12 cellular contexts compared by ENCODE assay signal in the genomic region with DNA sequence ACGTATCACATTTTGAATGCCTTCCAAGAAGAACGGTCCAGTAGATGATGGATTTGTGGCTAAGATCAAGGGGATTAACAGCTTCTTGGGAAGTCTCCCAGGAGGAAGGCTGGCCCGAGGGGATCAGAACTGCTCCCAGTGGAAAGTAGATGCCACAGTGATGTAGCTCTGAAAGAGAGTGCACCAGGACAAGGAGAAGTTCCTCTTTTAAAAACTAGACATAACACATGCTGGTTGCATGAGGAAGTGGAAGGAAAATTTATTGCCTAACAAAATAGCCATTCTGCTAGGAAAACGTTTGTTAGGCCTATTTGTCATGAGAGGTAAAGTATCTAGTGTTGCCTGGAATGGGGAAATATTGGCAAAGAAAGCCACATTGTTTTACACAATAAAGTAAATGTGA.
DNase-seq lines count a peak whose midpoint lies in the region; ATAC-seq and TF ChIP-seq lines count a peak whose summit lies in the region.
"Had no signal": no experiment of that assay in that cellular context is flagged by ENCODE, and none has a peak within 500 bp of the region (broad histone marks: within the 10 kb centered on the region; RNA-seq: fewer than 3 reads in every experiment).

No MANE protein-coding gene starts in this region.

- TF ChIP-seq CTCF in HFF-Myc (IDR thresholded peaks at IDR 0.05; ENCODE audit: low read depth, low read length, missing control alignments) (no peak), RWPE2 (IDR thresholded peaks at IDR 0.05; ENCODE audit: poor library complexity, severe bottlenecking) (no peak), BE2C (IDR thresholded peaks at IDR 0.05; ENCODE audit: low read depth, low read length) (no peak)

- H3K36me3 ChIP-seq in RWPE2 (ENCODE audit: low read depth), result no peaks in the 10 kb centered on the region
- H3K36me3 ChIP-seq in BE2C, result no peaks in the 10 kb centered on the region

- ATAC-seq in RWPE2 (ENCODE audit: low read depth), result no peak
- ATAC-seq in sciatic nerve, result peak; percentile 20
- no peak for ATAC-seq in GM19351 (IDR thresholded peaks at IDR 0.05; ENCODE audit: unreplicated experiment)
- ATAC-seq: activated T-helper 17 cell treated with anti-CD3 and anti-CD28 coated beads, Interleukin-2, amount 50 U/mL, for 72 hours had no signal

- H3K4me1 ChIP-seq in RWPE2 (ENCODE audit: insufficient read depth, poor library complexity, severe bottlenecking), result peaks cover 36% of the 10 kb centered on the region
- no peaks in the 10 kb centered on the region for H3K4me1 ChIP-seq in BE2C

- H3K27me3 ChIP-seq in RWPE2 (ENCODE audit: insufficient read depth, poor library complexity, severe bottlenecking), result no peaks in the 10 kb centered on the region
- no peaks in the 10 kb centered on the region for H3K27me3 ChIP-seq in BE2C

- H3K9me3 ChIP-seq in RWPE2 (ENCODE audit: severe bottlenecking) (no peaks in the 10 kb centered on the region), BE2C (peaks cover 3% of the 10 kb centered on the region; the same call in 1 of the 2 replicates)

- intact Hi-C loops in sciatic nerve (cut with DNase I), result no loop called here

- DNase-seq in HFF-Myc (ENCODE audit: extremely low read depth, low read depth), result peak; percentile 49
- peak; percentile 51 for DNase-seq in RWPE2 (ENCODE audit: low spot score)
- DNase-seq in fibroblast of gingiva (ENCODE audit: low read depth), result peak; percentile 14
- DNase-seq in sciatic nerve (ENCODE audit: low spot score), result no peak
- no peak for DNase-seq in GM19240 (ENCODE audit: insufficient read length, low spot score)
- DNase-seq in NCI-H1930 (lab: John Stamatoyannopoulos, UW), result no peak
- DNase-seq in BE2C, result no peak
- DNase-seq: GOT3; NCI-H1105; stimulated activated naive CD4-positive, alpha-beta T cell had no signal

- H3K4me3 ChIP-seq in HFF-Myc (replicated peaks; ENCODE audit: low read depth, low read length) (no peak overlapping the region), RWPE2 (ENCODE audit: severe bottlenecking) (no peak overlapping the region), BE2C (ENCODE audit: low read depth, low read length) (no peak overlapping the region)

- peak overlapping the region; percentile 10 for H3K27ac ChIP-seq in RWPE2 (ENCODE audit: poor library complexity, severe bottlenecking)

Comparison
In these comparisons a context has a peak if more than half of its experiments do, and no peak if none do; other contexts are left out.
1. DNase-seq: peak in HFF-Myc (single experiment), RWPE2 (single experiment) and fibroblast of gingiva (single experiment); none in sciatic nerve (single experiment), GM19240 (single experiment), NCI-H1930 (0 of 2) and BE2C (single experiment).